In genomic region chr14:51020024-51020710, GRCh38 we compare ENCODE assay signal across 11 cellular contexts.
A peak's percentile ranks its signal among the peaks of the same experiment; 100 is the strongest.
DNase-seq lines count a peak whose midpoint lies in the region; ATAC-seq and TF ChIP-seq lines count a peak whose summit lies in the region.
"Had no signal": no experiment of that assay in that cellular context is flagged by ENCODE, and none has a peak within 500 bp of the region (broad histone marks: within the 10 kb centered on the region; RNA-seq: fewer than 3 reads in every experiment).

No MANE protein-coding gene starts in this region.

- no peak for TF ChIP-seq CTCF in coronary artery (IDR thresholded peaks at IDR 0.05)

- no peak for ATAC-seq in HG03025 (IDR thresholded peaks at IDR 0.05; ENCODE audit: low FRiP score, unreplicated experiment)

- H3K4me3 ChIP-seq in coronary artery = no peak overlapping the region
- H3K4me3 ChIP-seq: thoracic aorta had no signal

- H3K27ac ChIP-seq in coronary artery = no peak overlapping the region
- H3K27ac ChIP-seq: thoracic aorta had no signal

- DNase-seq in DMS53 treated with DMSO at 0.1 percent for 48 hours (lab: John Stamatoyannopoulos, UW; ENCODE audit: unreplicated experiment) = peak; percentile 54
- DNase-seq in NCI-H1694 (lab: John Stamatoyannopoulos, UW) = peak; percentile 42
- peak; percentile 28 for DNase-seq in fibroblast of gingiva (ENCODE audit: low read depth)
- peak; percentile 84 for DNase-seq in pons (ENCODE audit: low spot score)
- DNase-seq in HuH-7.5 (ENCODE audit: low spot score) = no peak
- DNase-seq in coronary artery (ENCODE audit: low spot score) = no peak
- no peak for DNase-seq in NCI-H69 (lab: John Stamatoyannopoulos, UW)
- DNase-seq: CD4-positive, alpha-beta memory T cell; NCI-H1436 had no signal

Comparison
In these comparisons a context has a peak if more than half of its experiments do, and no peak if none do; other contexts are left out.
1. DNase-seq: peak in DMS53 treated with DMSO at 0.1 percent for 48 hours (single experiment), NCI-H1694 (single experiment), fibroblast of gingiva (single experiment) and pons (single experiment); none in HuH-7.5 (single experiment), coronary artery (single experiment) and NCI-H69 (single experiment).